In genomic region chr2:102951249-102951648, GRCh38 we compare ENCODE assay signal across 27 cellular contexts.
"Had no signal": no experiment of that assay in that cellular context is flagged by ENCODE, and none has a peak within 500 bp of the region (broad histone marks: within the 10 kb centered on the region; RNA-seq: fewer than 3 reads in every experiment).

No MANE protein-coding gene starts in this region.

- DNase-seq: occipital lobe; ovary; posterior cingulate gyrus; psoas muscle; right cardiac atrium; right lobe of liver; sigmoid colon; small intestine; stimulated activated CD4-positive, alpha-beta T cell treated with anti-CD3 and anti-CD28 coated beads, Interleukin-15, amount 100 ng/mL, for 24 hours; stimulated activated CD4-positive, alpha-beta T cell treated with anti-CD3 and anti-CD28 coated beads, Interleukin-2, amount 100 ng/mL, for 24 hours; stimulated activated CD4-positive, alpha-beta T cell treated with anti-CD3 and anti-CD28 coated beads, Interleukin-2, amount 100 ng/mL, for 48 hours; stimulated activated CD4-positive, alpha-beta T cell treated with anti-CD3 and anti-CD28 coated beads, Interleukin-4, amount 100 ng/mL, for 24 hours; stimulated activated naive B cell treated with anti-CD40 and anti-IgM and Interleukin-4, amounts not matched to agents 10 μg/mL and 1 μg/mL and 100 μg/mL, for 72 hours; stimulated activated naive CD4-positive, alpha-beta T cell treated with Interleukin-2 at 50 U/mL for 16 hours; stomach; thyroid gland; trophoblast cell; upper lobe of left lung had no signal

- H3K36me3 Mint-ChIP-seq: neural progenitor cell; stimulated activated effector memory CD8-positive, alpha-beta T cell treated with anti-CD3 and anti-CD28 coated beads, Interleukin-12 subunit alpha, Interleukin-12 subunit beta, amount 100 ng/mL, for 72 hours; stimulated activated naive B cell treated with anti-CD40 and anti-IgM and Interleukin-4, amounts not matched to agents 10 μg/mL and 1 μg/mL and 100 μg/mL, for 72 hours had no signal

- H3K4me3 ChIP-seq: neural progenitor cell, ovary, psoas muscle, right lobe of liver, sigmoid colon, stomach, thoracic aorta, thyroid gland, tibial nerve, upper lobe of left lung, vagina had no signal

- H3K27me3 ChIP-seq: neural progenitor cell, ovary, right lobe of liver, sigmoid colon, stomach, thyroid gland, tibial nerve, upper lobe of left lung, vagina had no signal

- H3K4me2 ChIP-seq: neural progenitor cell had no signal

- H3K4me1 Mint-ChIP-seq: nephron; stimulated activated effector memory CD8-positive, alpha-beta T cell treated with anti-CD3 and anti-CD28 coated beads, Interleukin-12 subunit alpha, Interleukin-12 subunit beta, amount 100 ng/mL, for 72 hours; stimulated activated naive B cell treated with anti-CD40 and anti-IgM and Interleukin-4, amounts not matched to agents 10 μg/mL and 1 μg/mL and 100 μg/mL, for 72 hours had no signal

- H3K4me3 Mint-ChIP-seq: nephron; neural progenitor cell; stimulated activated effector memory CD8-positive, alpha-beta T cell treated with anti-CD3 and anti-CD28 coated beads, Interleukin-12 subunit alpha, Interleukin-12 subunit beta, amount 100 ng/mL, for 72 hours; stimulated activated naive B cell treated with anti-CD40 and anti-IgM and Interleukin-4, amounts not matched to agents 10 μg/mL and 1 μg/mL and 100 μg/mL, for 72 hours; stimulated activated naive CD8-positive, alpha-beta T cell treated with anti-CD3 and anti-CD28 coated beads, Interleukin-15, Interleukin-2, amounts not matched to agents 100 ng/mL and 50 ng/mL, for 24 hours had no signal

- H3K4me1 ChIP-seq: parathyroid adenoma, psoas muscle, right lobe of liver, sigmoid colon, stomach, thyroid gland, tibial nerve, upper lobe of left lung, vagina had no signal

- ATAC-seq: psoas muscle; right cardiac atrium; right lobe of liver; stimulated activated naive B cell treated with anti-CD40 and anti-IgM and Interleukin-4, amounts not matched to agents 10 μg/mL and 1 μg/mL and 100 μg/mL, for 72 hours had no signal

- H3K36me3 ChIP-seq: neural progenitor cell, ovary, right lobe of liver, sigmoid colon, stomach, thoracic aorta, thyroid gland, tibial nerve, upper lobe of left lung, vagina had no signal

- H3K27ac Mint-ChIP-seq: nephron; neural progenitor cell; progenitor cell of endocrine pancreas; stimulated activated effector memory CD8-positive, alpha-beta T cell treated with anti-CD3 and anti-CD28 coated beads, Interleukin-12 subunit alpha, Interleukin-12 subunit beta, amount 100 ng/mL, for 72 hours; stimulated activated naive B cell treated with anti-CD40 and anti-IgM and Interleukin-4, amounts not matched to agents 10 μg/mL and 1 μg/mL and 100 μg/mL, for 72 hours; stimulated activated naive CD8-positive, alpha-beta T cell treated with anti-CD3 and anti-CD28 coated beads, Interleukin-15, Interleukin-2, amounts not matched to agents 100 ng/mL and 50 ng/mL, for 24 hours had no signal

- H3K79me2 ChIP-seq: parathyroid adenoma had no signal

- H3K9me3 Mint-ChIP-seq: nephron; neural progenitor cell; stimulated activated effector memory CD8-positive, alpha-beta T cell treated with anti-CD3 and anti-CD28 coated beads, Interleukin-12 subunit alpha, Interleukin-12 subunit beta, amount 100 ng/mL, for 72 hours; stimulated activated naive B cell treated with anti-CD40 and anti-IgM and Interleukin-4, amounts not matched to agents 10 μg/mL and 1 μg/mL and 100 μg/mL, for 72 hours; stimulated activated naive CD8-positive, alpha-beta T cell treated with anti-CD3 and anti-CD28 coated beads, Interleukin-15, Interleukin-2, amounts not matched to agents 100 ng/mL and 50 ng/mL, for 24 hours had no signal

- H2AFZ ChIP-seq: parathyroid adenoma had no signal

- H3K27ac ChIP-seq: neural progenitor cell, ovary, parathyroid adenoma, psoas muscle, right lobe of liver, sigmoid colon, stomach, thoracic aorta, thyroid gland, tibial nerve, upper lobe of left lung, vagina had no signal

- H3K27me3 Mint-ChIP-seq: progenitor cell of endocrine pancreas; stimulated activated naive B cell treated with anti-CD40 and anti-IgM and Interleukin-4, amounts not matched to agents 10 μg/mL and 1 μg/mL and 100 μg/mL, for 72 hours; stimulated activated naive CD8-positive, alpha-beta T cell treated with anti-CD3 and anti-CD28 coated beads, Interleukin-15, Interleukin-2, amounts not matched to agents 100 ng/mL and 50 ng/mL, for 24 hours had no signal
